ENCODE assay signal across 7 cellular contexts in genomic region chr2:147689510-147689909, GRCh38.
DNase-seq lines count a peak whose midpoint lies in the region; ATAC-seq and TF ChIP-seq lines count a peak whose summit lies in the region.

No MANE protein-coding gene starts in this region.

- H3K27me3 ChIP-seq in vagina, result no peaks in the 10 kb centered on the region

- H3K4me3 Mint-ChIP-seq in stimulated activated naive B cell treated with anti-CD40 and anti-IgM and Interleukin-4, amounts not matched to agents 10 μg/mL and 1 μg/mL and 100 μg/mL, for 72 hours, result no peak overlapping the region

- H3K4me3 ChIP-seq in vagina, result no peak overlapping the region

- no peak overlapping the region for H3K27ac Mint-ChIP-seq in stimulated activated naive B cell treated with anti-CD40 and anti-IgM and Interleukin-4, amounts not matched to agents 10 μg/mL and 1 μg/mL and 100 μg/mL, for 72 hours

- intact Hi-C loops in vagina (cut with DNase I), result no loop called here

- H3K27ac ChIP-seq in vagina, result no peak overlapping the region

- peak; percentile 87 to 97 for DNase-seq in NOMO-1 (lab: John Stamatoyannopoulos, UW; ENCODE audit: unreplicated experiment in 2 of 2)
- DNase-seq in stimulated activated naive B cell treated with anti-CD40 and anti-IgM and Interleukin-4, amounts not matched to agents 10 μg/mL and 1 μg/mL and 100 μg/mL, for 72 hours, result peak; percentile 2
- DNase-seq in G401 (ENCODE audit: low spot score), result no peak
- DNase-seq in vagina (ENCODE audit: extremely low spot score in 2 of 2), result no peak
- DNase-seq in COR-L47 (lab: John Stamatoyannopoulos, UW), result no peak

- peaks cover 9 to 14% of the 10 kb centered on the region in 2 donors for H3K4me1 Mint-ChIP-seq in stimulated activated naive B cell treated with anti-CD40 and anti-IgM and Interleukin-4, amounts not matched to agents 10 μg/mL and 1 μg/mL and 100 μg/mL, for 72 hours

- peaks cover 0 to 1% of the 10 kb centered on the region in 2 donors for H3K9me3 Mint-ChIP-seq in stimulated activated naive B cell treated with anti-CD40 and anti-IgM and Interleukin-4, amounts not matched to agents 10 μg/mL and 1 μg/mL and 100 μg/mL, for 72 hours

- no peaks in the 10 kb centered on the region for H3K36me3 ChIP-seq in vagina

- peak; percentile 96 for ATAC-seq in GM19328 (IDR thresholded peaks at IDR 0.05; ENCODE audit: unreplicated experiment)
- peak; percentile 100 for ATAC-seq in HG02938 (IDR thresholded peaks at IDR 0.05; ENCODE audit: unreplicated experiment)
- ATAC-seq in stimulated activated naive B cell treated with anti-CD40 and anti-IgM and Interleukin-4, amounts not matched to agents 10 μg/mL and 1 μg/mL and 100 μg/mL, for 72 hours (replicated peaks), result peak; percentile 97 to 99

- in situ Hi-C loops in G401 (cut with HindIII; ENCODE audit: low sequenced_read_pairs), result no loop called here

- no peak for TF ChIP-seq CTCF in vagina (IDR thresholded peaks at IDR 0.05)

- no peaks in the 10 kb centered on the region for H3K4me1 ChIP-seq in vagina

- H3K36me3 Mint-ChIP-seq in stimulated activated naive B cell treated with anti-CD40 and anti-IgM and Interleukin-4, amounts not matched to agents 10 μg/mL and 1 μg/mL and 100 μg/mL, for 72 hours, result no peaks in the 10 kb centered on the region

- no peak for TF ChIP-seq POLR2A in vagina (IDR thresholded peaks at IDR 0.05)

- H3K9me3 ChIP-seq in vagina, result no peaks in the 10 kb centered on the region

- H3K27me3 Mint-ChIP-seq in stimulated activated naive B cell treated with anti-CD40 and anti-IgM and Interleukin-4, amounts not matched to agents 10 μg/mL and 1 μg/mL and 100 μg/mL, for 72 hours, result peaks cover 0 to 5% of the 10 kb centered on the region in 2 donors

Comparison
In these comparisons a context has a peak if more than half of its experiments do, and no peak if none do; other contexts are left out.
1. DNase-seq: peak in NOMO-1 (2 of 2) and stimulated activated naive B cell treated with anti-CD40 and anti-IgM and Interleukin-4, amounts not matched to agents 10 μg/mL and 1 μg/mL and 100 μg/mL, for 72 hours (single experiment); none in G401 (single experiment), vagina (0 of 2) and COR-L47 (single experiment).
2. Peak in every context shown above with its lines, with median percentiles within 50 percentile points of each other: ATAC-seq.